ENCODE assay signal across 10 cellular contexts in the genomic region with DNA sequence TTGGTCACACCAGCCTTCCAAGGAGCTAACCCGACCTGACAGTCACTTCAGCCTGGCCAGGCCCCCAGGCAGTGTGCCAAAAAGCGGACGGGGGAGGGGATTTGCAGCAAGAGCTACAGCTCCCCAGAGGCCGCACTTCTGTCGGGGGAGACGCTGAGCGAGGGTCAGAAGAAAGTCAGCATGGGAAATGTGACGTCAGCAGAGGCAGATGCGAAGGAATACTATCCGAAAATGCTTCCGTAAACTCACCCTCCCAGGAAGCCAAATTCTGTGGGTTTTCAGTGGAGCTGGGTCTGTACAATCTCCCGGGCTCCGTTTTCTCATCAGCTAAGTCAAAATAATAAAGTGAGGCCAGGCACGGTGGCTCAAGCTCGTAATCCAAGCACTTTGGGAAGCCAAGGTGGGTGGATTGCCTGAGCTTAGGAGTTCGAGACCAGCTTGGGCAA.
DNase-seq lines count a peak whose midpoint lies in the region; ATAC-seq lines count a peak whose summit lies in the region.
"Had no signal": no experiment of that assay in that cellular context is flagged by ENCODE, and none has a peak within 500 bp of the region (broad histone marks: within the 10 kb centered on the region; RNA-seq: fewer than 3 reads in every experiment).

No MANE protein-coding gene starts in this region.

- H3K9me3 Mint-ChIP-seq in T-helper 2 cell treated with Interferon-gamma antibody and Interleukin-4, amounts not matched to agents 5 μg/mL and 100 μg/mL, for 36 hours: no peaks in the 10 kb centered on the region
- H3K9me3 Mint-ChIP-seq: activated naive CD8-positive, alpha-beta T cell treated with anti-CD3 and anti-CD28 coated beads, Interleukin-2, amount 10 ng/mL, durations not matched to agents 7 days and 5 days had no signal

- no peak overlapping the region for H3K4me3 Mint-ChIP-seq in T-helper 2 cell treated with Interferon-gamma antibody and Interleukin-4, amounts not matched to agents 5 μg/mL and 100 μg/mL, for 36 hours
- H3K4me3 Mint-ChIP-seq: activated naive CD8-positive, alpha-beta T cell treated with anti-CD3 and anti-CD28 coated beads, Interleukin-2, amount 10 ng/mL, durations not matched to agents 7 days and 5 days had no signal

- peaks cover 67% of the 10 kb centered on the region for H3K4me1 ChIP-seq in rectal smooth muscle tissue (ENCODE audit: control insufficient read depth, insufficient read depth, low read length)

- H3K27me3 ChIP-seq in rectal smooth muscle tissue (ENCODE audit: control insufficient read depth, insufficient read depth, low read length): no peaks in the 10 kb centered on the region

- H3K27ac ChIP-seq in rectal smooth muscle tissue (ENCODE audit: low read depth, low read length): peak overlapping the region; percentile 55

- H3K36me3 ChIP-seq in rectal smooth muscle tissue (ENCODE audit: control insufficient read depth, insufficient read depth, low read length): no peaks in the 10 kb centered on the region

- peak overlapping the region; percentile 30 for H3K4me3 ChIP-seq in rectal smooth muscle tissue (ENCODE audit: low read length)

- DNase-seq in DMS79 (lab: John Stamatoyannopoulos, UW) (peak; percentile 52), amniotic epithelial cell (ENCODE audit: low read depth) (peak; percentile 87), hepatic stellate cell (ENCODE audit: low spot score) (peak; percentile 85), GF-D8 (lab: John Stamatoyannopoulos, UW) (no peak)
- no peak for DNase-seq in T-helper 2 cell treated with Interferon-gamma antibody and Interleukin-4, amounts not matched to agents 5 μg/mL and 100 μg/mL, for 36 hours (ENCODE audit: low spot score)
- DNase-seq: activated naive CD8-positive, alpha-beta T cell treated with anti-CD3 and anti-CD28 coated beads, Interleukin-2, amount 10 ng/mL, durations not matched to agents 7 days and 5 days; DND-41 had no signal

- ATAC-seq in HG02623 (IDR thresholded peaks at IDR 0.05; ENCODE audit: unreplicated experiment) (no peak), GM21825 (IDR thresholded peaks at IDR 0.05; ENCODE audit: unreplicated experiment) (no peak)

- H3K27me3 Mint-ChIP-seq in T-helper 2 cell treated with Interferon-gamma antibody and Interleukin-4, amounts not matched to agents 5 μg/mL and 100 μg/mL, for 36 hours (ENCODE audit: low read depth): no peaks in the 10 kb centered on the region
- H3K27me3 Mint-ChIP-seq: activated naive CD8-positive, alpha-beta T cell treated with anti-CD3 and anti-CD28 coated beads, Interleukin-2, amount 10 ng/mL, durations not matched to agents 7 days and 5 days had no signal

- H3K36me3 Mint-ChIP-seq in T-helper 2 cell treated with Interferon-gamma antibody and Interleukin-4, amounts not matched to agents 5 μg/mL and 100 μg/mL, for 36 hours (ENCODE audit: low read depth): peaks cover 4% of the 10 kb centered on the region

- H3K27ac Mint-ChIP-seq in T-helper 2 cell treated with Interferon-gamma antibody and Interleukin-4, amounts not matched to agents 5 μg/mL and 100 μg/mL, for 36 hours: no peak overlapping the region
- H3K27ac Mint-ChIP-seq: activated naive CD8-positive, alpha-beta T cell treated with anti-CD3 and anti-CD28 coated beads, Interleukin-2, amount 10 ng/mL, durations not matched to agents 7 days and 5 days had no signal

- H3K9ac ChIP-seq in rectal smooth muscle tissue (ENCODE audit: low read length): no peak overlapping the region

- H3K4me1 Mint-ChIP-seq in T-helper 2 cell treated with Interferon-gamma antibody and Interleukin-4, amounts not matched to agents 5 μg/mL and 100 μg/mL, for 36 hours (ENCODE audit: low read depth): peaks cover 11% of the 10 kb centered on the region

Comparison
In these comparisons a context has a peak if more than half of its experiments do, and no peak if none do; other contexts are left out.
1. DNase-seq: peak in DMS79 (single experiment), amniotic epithelial cell (single experiment) and hepatic stellate cell (single experiment); none in GF-D8 (single experiment) and T-helper 2 cell treated with Interferon-gamma antibody and Interleukin-4, amounts not matched to agents 5 μg/mL and 100 μg/mL, for 36 hours (single experiment).